31 cellular contexts compared by ENCODE assay signal in genomic region chrX:78800694-78801093, GRCh38. TPM values are rescaled to one million over a fixed set of nuclear protein-coding genes. Genes with fewer than 3 reads are reported as not detected.
"Had no signal": no experiment of that assay in that cellular context is flagged by ENCODE, and none has a peak within 500 bp of the region (broad histone marks: within the 10 kb centered on the region; RNA-seq: fewer than 3 reads in every experiment).

No MANE protein-coding gene starts in this region.

- DNase-seq: hypothalamus; immature natural killer cell; kidney; left colon; left lung; lower lobe of right lung; mammary epithelial cell; mesendoderm; naive thymus-derived CD4-positive, alpha-beta T cell; ovary; retina; right cardiac atrium; stimulated activated CD4-positive, alpha-beta T cell treated with anti-CD3 and anti-CD28 coated beads, Interleukin-12 subunit alpha, Interleukin-12 subunit beta, amount 100 ng/mL, for 4 hours; stimulated activated CD4-positive, alpha-beta T cell treated with anti-CD3 and anti-CD28 coated beads, Interleukin-15, amount 100 ng/mL, for 24 hours; stimulated activated CD4-positive, alpha-beta T cell treated with anti-CD3 and anti-CD28 coated beads, Interleukin-2, amount 100 ng/mL, for 24 hours; stimulated activated CD4-positive, alpha-beta T cell treated with anti-CD3 and anti-CD28 coated beads, Interleukin-4, amount 100 ng/mL, for 1 hour; stimulated activated naive CD4-positive, alpha-beta T cell; tibial artery; trophoblast cell; upper lobe of right lung had no signal

- H3K27me3 ChIP-seq: left lung, ovary, suprapubic skin, tibial artery, upper lobe of right lung had no signal

- H3K27me3 Mint-ChIP-seq: naive thymus-derived CD4-positive, alpha-beta T cell; progenitor cell of endocrine pancreas; stimulated activated naive CD8-positive, alpha-beta T cell treated with anti-CD3 and anti-CD28 coated beads, Interleukin-15, Interleukin-2, amounts not matched to agents 100 ng/mL and 50 ng/mL, for 24 hours had no signal

- H3K36me3 ChIP-seq: left lung, lower lobe of right lung, ovary, suprapubic skin, thoracic aorta, tibial artery, upper lobe of right lung had no signal

- H3K36me3 Mint-ChIP-seq: immature natural killer cell; mesothelial cell of epicardium; natural killer cell treated with Interleukin-12 subunit alpha and Interleukin-12 subunit beta and Interleukin-15 and Interleukin-18, amount 100 ng/mL, for 72 hours had no signal

- H3K4me1 Mint-ChIP-seq: mesothelial cell of epicardium had no signal

- H3K27ac ChIP-seq: left lung, lower lobe of right lung, ovary, skin epidermis, suprapubic skin, thoracic aorta, tibial artery, upper lobe of right lung had no signal

- H3K4me3 ChIP-seq: left lung, lower lobe of right lung, ovary, skin epidermis, suprapubic skin, thoracic aorta, tibial artery, upper lobe of right lung had no signal

- H3K4me3 Mint-ChIP-seq: immature natural killer cell; mesothelial cell of epicardium; naive thymus-derived CD4-positive, alpha-beta T cell; natural killer cell treated with Interleukin-12 subunit alpha and Interleukin-12 subunit beta and Interleukin-15 and Interleukin-18, amount 100 ng/mL, for 72 hours; stimulated activated naive CD8-positive, alpha-beta T cell treated with anti-CD3 and anti-CD28 coated beads, Interleukin-15, Interleukin-2, amounts not matched to agents 100 ng/mL and 50 ng/mL, for 24 hours had no signal

- H3K27ac Mint-ChIP-seq: immature natural killer cell; mesothelial cell of epicardium; natural killer cell treated with Interleukin-12 subunit alpha and Interleukin-12 subunit beta and Interleukin-15 and Interleukin-18, amount 100 ng/mL, for 72 hours; progenitor cell of endocrine pancreas; stimulated activated naive CD8-positive, alpha-beta T cell treated with anti-CD3 and anti-CD28 coated beads, Interleukin-15, Interleukin-2, amounts not matched to agents 100 ng/mL and 50 ng/mL, for 24 hours had no signal

- FAIRE-seq: islet of Langerhans, kidney, urothelium cell line had no signal

- H3K9me3 Mint-ChIP-seq: natural killer cell treated with Interleukin-12 subunit alpha and Interleukin-12 subunit beta and Interleukin-15 and Interleukin-18, amount 100 ng/mL, for 72 hours had no signal

- H3K4me1 ChIP-seq: left lung, lower lobe of right lung, suprapubic skin, tibial artery, upper lobe of right lung had no signal

- ATAC-seq: left colon; left lung; lower lobe of right lung; naive thymus-derived CD4-positive, alpha-beta T cell; natural killer cell treated with Interleukin-12 subunit alpha and Interleukin-12 subunit beta and Interleukin-15 and Interleukin-18, amount 100 ng/mL, for 72 hours; right cardiac atrium; sciatic nerve; upper lobe of right lung had no signal

- H3K9me3 ChIP-seq: left lung, lower lobe of right lung, ovary, suprapubic skin, thoracic aorta, upper lobe of right lung had no signal

RNA-seq across cellular contexts. Expression of gene LPAR4, which starts 53.2 kb away (rescaled TPM):
- total RNA-seq: mammary epithelial cell; naive thymus-derived CD4-positive, alpha-beta T cell; natural killer cell treated with Interleukin-12 subunit alpha and Interleukin-12 subunit beta and Interleukin-15 and Interleukin-18, amount 100 ng/mL, for 72 hours; upper lobe of right lung had no signal
- polyA plus RNA-seq: immature natural killer cell; liver; mammary epithelial cell; naive thymus-derived CD4-positive, alpha-beta T cell had no signal
